ENCODE assay signal across 9 cellular contexts in the genomic region with DNA sequence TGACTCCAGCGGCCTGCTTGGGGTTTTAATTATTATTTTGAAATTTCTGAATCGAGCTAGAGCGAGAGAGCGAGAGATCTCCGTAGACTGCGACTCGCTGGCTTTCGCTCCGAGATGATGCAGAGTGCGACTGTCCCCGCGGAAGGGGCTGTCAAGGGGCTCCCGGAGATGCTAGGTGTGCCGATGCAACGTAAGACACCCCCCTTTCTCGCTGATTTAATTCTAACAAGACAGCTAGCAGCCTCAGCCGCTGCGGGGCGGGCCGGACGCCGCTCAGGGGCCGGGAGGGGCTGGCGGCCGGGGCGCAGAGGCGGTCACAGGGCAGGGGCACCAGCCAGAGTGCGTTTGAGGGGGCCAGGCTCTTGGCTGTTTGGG. TPM values are rescaled to one million over a fixed set of nuclear protein-coding genes. Genes with fewer than 3 reads are reported as not detected.
DNase-seq lines count a peak whose midpoint lies in the region; ATAC-seq and TF ChIP-seq lines count a peak whose summit lies in the region.
"Had no signal": no experiment of that assay in that cellular context is flagged by ENCODE, and none has a peak within 500 bp of the region (broad histone marks: within the 10 kb centered on the region; RNA-seq: fewer than 3 reads in every experiment).

No MANE protein-coding gene starts in this region.

- peaks cover 11% of the 10 kb centered on the region for H3K4me1 Mint-ChIP-seq in memory B cell

- H3K27ac ChIP-seq in AG04450 (ENCODE audit: low read depth, low read length) (no peak overlapping the region), aorta (ENCODE audit: low read depth in 1 of 2, low read length in 2 of 2) (no peak overlapping the region)

- H3K27me3 ChIP-seq in AG04450 (ENCODE audit: control insufficient read depth, insufficient read depth, low read length) (peaks cover 70% of the 10 kb centered on the region), HAP-1 (ENCODE audit: low read depth) (peaks cover 3% of the 10 kb centered on the region; the same call in 1 of the 2 replicates), aorta (ENCODE audit: control insufficient read depth in 1 of 2, insufficient read depth in 2 of 2, low read length in 1 of 2) (no peaks in the 10 kb centered on the region)

- H3K9me3 ChIP-seq in AG04450 (ENCODE audit: control insufficient read depth, insufficient read depth, low read length) (peaks cover 14% of the 10 kb centered on the region; the same call in 1 of the 2 replicates), HAP-1 (no peaks in the 10 kb centered on the region), aorta (ENCODE audit: control insufficient read depth, low read length) (no peaks in the 10 kb centered on the region)

- TF ChIP-seq CTCF in AG04450 (IDR thresholded peaks at IDR 0.05; ENCODE audit: low read depth, low read length) = no peak

- POLR2A ChIA-PET in AG04450 (lab: Yijun Ruan, JAX) = no interaction called here

- in situ Hi-C loops in HAP-1 (cut with MboI; ENCODE audit: low sequenced_read_pairs) = no loop called here

- H3K36me3 Mint-ChIP-seq in activated naive CD4-positive, alpha-beta T cell treated with anti-CD3 and anti-CD28 coated beads, Interleukin-2, amount 50 U/mL, for 72 hours = peaks cover 0 to 6% of the 10 kb centered on the region in 2 donors
- H3K36me3 Mint-ChIP-seq in memory B cell = no peaks in the 10 kb centered on the region

- ATAC-seq in activated naive CD4-positive, alpha-beta T cell treated with anti-CD3 and anti-CD28 coated beads, Interleukin-2, amount 50 U/mL, for 72 hours = peak; percentile 32 to 34
- ATAC-seq in memory B cell (ENCODE audit: low read depth) = peak; percentile 12
- no peak for ATAC-seq in aorta (ENCODE audit: low FRiP score)
- no peak for ATAC-seq in left colon
- ATAC-seq in GM18505 (IDR thresholded peaks at IDR 0.05; ENCODE audit: unreplicated experiment) = no peak

- H3K4me3 ChIP-seq in AG04450 (ENCODE audit: low read depth, low read length) = peak overlapping the region; percentile 52
- H3K4me3 ChIP-seq in HAP-1 = peak overlapping the region; percentile 61
- H3K4me3 ChIP-seq in aorta (ENCODE audit: low read length in 2 of 2) = peak overlapping the region; percentile 70 to 74

- peak overlapping the region; percentile 83 for H3K4me3 Mint-ChIP-seq in memory B cell

- no peak for TF ChIP-seq POLR2A in GM18505 (IDR thresholded peaks at IDR 0.05; ENCODE audit: borderline replicate concordance, extremely low read depth, insufficient read depth, insufficient read length)

- DNase-seq in AG04450 (ENCODE audit: low read depth, low spot score) (no peak), HAP-1 (ENCODE audit: low spot score in 2 of 2) (no peak), memory B cell (ENCODE audit: low spot score in 2 of 2) (no peak), aorta (no peak), NCI-H526 (lab: John Stamatoyannopoulos, UW) (no peak), left colon (no peak)
- peak in 1 of 2 donors; percentile 39 for DNase-seq in activated naive CD4-positive, alpha-beta T cell treated with anti-CD3 and anti-CD28 coated beads, Interleukin-2, amount 50 U/mL, for 72 hours (ENCODE audit: low spot score in 2 of 2)

- H3K4me1 ChIP-seq in HAP-1 = peaks cover 4% of the 10 kb centered on the region; the same call in 1 of the 2 replicates
- H3K4me1 ChIP-seq in aorta (ENCODE audit: control insufficient read depth in 1 of 2, insufficient read depth in 2 of 2, low read length in 2 of 2) = no peaks in the 10 kb centered on the region

- H3K27ac Mint-ChIP-seq in activated naive CD4-positive, alpha-beta T cell treated with anti-CD3 and anti-CD28 coated beads, Interleukin-2, amount 50 U/mL, for 72 hours = no peak overlapping the region
- no peak overlapping the region for H3K27ac Mint-ChIP-seq in memory B cell

- 0 to 1% methylated on average over 20 to 28 of the region's 28 CpGs for WGBS in aorta, 2 donors

- peaks cover 26% of the 10 kb centered on the region for H3K27me3 Mint-ChIP-seq in memory B cell

- no peaks in the 10 kb centered on the region for H3K9me3 Mint-ChIP-seq in activated naive CD4-positive, alpha-beta T cell treated with anti-CD3 and anti-CD28 coated beads, Interleukin-2, amount 50 U/mL, for 72 hours
- H3K9me3 Mint-ChIP-seq in memory B cell = no peaks in the 10 kb centered on the region

- intact Hi-C loops in aorta (cut with DNase I) (no loop called here), left colon (cut with DNase I, micrococcal nuclease) (no loop called here)

- CTCF ChIA-PET in AG04450 (lab: Charles Lee) = interaction anchor here (1.3 kb wide), 1 partner anchor 416 kb away, joined by 3 read pairs; no protein-coding TSS in a partner anchor

- H3K36me3 ChIP-seq in HAP-1 (replicated peaks) = no peaks in the 10 kb centered on the region
- no peaks in the 10 kb centered on the region for H3K36me3 ChIP-seq in aorta (ENCODE audit: control insufficient read depth in 1 of 2, insufficient read depth in 2 of 2, low read length in 1 of 2)

RNA-seq across cellular contexts. Expression of a gene that starts 0.3 kb away (rescaled TPM):
- polyA plus RNA-seq in AG04450 (2011; rRNA removed) (0.10 and 0.11 TPM in 2 replicates), aorta (under 1 TPM; 0.05 to 0.25 TPM)
- 0.14 and 0.17 TPM in 2 replicates for polyA minus RNA-seq in AG04450 (2011; rRNA and poly(A)+ RNA removed)
- not detected for total RNA-seq in activated naive CD4-positive, alpha-beta T cell treated with anti-CD3 and anti-CD28 coated beads, Interleukin-2, amount 50 U/mL, for 72 hours
- total RNA-seq in aorta (not detected), left colon (1 to 10 TPM in 1 of 2 donors, under 1 TPM in 1; 0.58 to 1.7 TPM)
- total RNA-seq: glomerular endothelial cell had no signal

Comparison
In these comparisons a context has a peak if more than half of its experiments do, and no peak if none do; other contexts are left out.
1. ATAC-seq: peak in activated naive CD4-positive, alpha-beta T cell treated with anti-CD3 and anti-CD28 coated beads, Interleukin-2, amount 50 U/mL, for 72 hours (2 of 2) and memory B cell (single experiment); none in aorta (single experiment), left colon (single experiment) and GM18505 (single experiment).
2. Peak in every context shown above with its lines, with median percentiles within 50 percentile points of each other: H3K4me3 ChIP-seq.